ENCODE assay signal across 13 cellular contexts in genomic region chr19:54100560-54100959, GRCh38. TPM values are rescaled to one million over a fixed set of nuclear protein-coding genes. Genes with fewer than 3 reads are reported as not detected.
DNase-seq lines count a peak whose midpoint lies in the region; ATAC-seq, FAIRE-seq and TF ChIP-seq lines count a peak whose summit lies in the region.
"Had no signal": no experiment of that assay in that cellular context is flagged by ENCODE, and none has a peak within 500 bp of the region (broad histone marks: within the 10 kb centered on the region; RNA-seq: fewer than 3 reads in every experiment).

A gene with protein sequence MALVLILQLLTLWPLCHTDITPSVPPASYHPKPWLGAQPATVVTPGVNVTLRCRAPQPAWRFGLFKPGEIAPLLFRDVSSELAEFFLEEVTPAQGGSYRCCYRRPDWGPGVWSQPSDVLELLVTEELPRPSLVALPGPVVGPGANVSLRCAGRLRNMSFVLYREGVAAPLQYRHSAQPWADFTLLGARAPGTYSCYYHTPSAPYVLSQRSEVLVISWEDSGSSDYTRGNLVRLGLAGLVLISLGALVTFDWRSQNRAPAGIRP (minus strand): TSS chr19:54100803. CDS start chr19:54100792, 11 bp downstream.

- peaks cover 23% of the 10 kb centered on the region for H3K36me3 Mint-ChIP-seq in activated T-cell treated with anti-CD3 and anti-CD28 coated beads, Interleukin-2, amount 50 U/mL, for 24 hours (ENCODE audit: low read depth)
- H3K36me3 Mint-ChIP-seq in activated T-cell treated with anti-CD3 and anti-CD28 coated beads, Interleukin-2, amount 50 U/mL, for 4 hours (ENCODE audit: insufficient read depth) = no peaks in the 10 kb centered on the region
- peaks cover 6% of the 10 kb centered on the region for H3K36me3 Mint-ChIP-seq in activated CD4-positive, alpha-beta memory T cell treated with anti-CD3 and anti-CD28 coated beads for 36 hours

- 32 to 53% (median 41%) methylated on average over 5 of the region's 5 CpGs for WGBS in spleen, 5 donors
- 52 to 68% (median 62%) methylated on average over 5 of the region's 5 CpGs for WGBS in small intestine, 3 donors

- POLR2A ChIA-PET in activated CD4-positive, alpha-beta memory T cell treated with anti-CD3 and anti-CD28 coated beads for 36 hours (lab: Charles Lee) = no interaction called here

- FAIRE-seq in small intestine (lab: Jason Lieb, UNC) = no peak
- FAIRE-seq: H1, TTC549 had no signal

- H3K27me3 ChIP-seq in spleen (replicated peaks in 1 of 7) (peaks cover 0 to 9% (median 4%) of the 10 kb centered on the region in 7 donors), small intestine (ENCODE audit: control insufficient read depth in 2 of 2, insufficient read depth in 2 of 2, low read length in 2 of 2) (peaks cover 0 to 3% of the 10 kb centered on the region in 2 donors)

- H3K27ac ChIP-seq in spleen = peak within 1 kb of the TSS in 7 of 8 donors; percentile 53 to 89 (median 77)
- no peak within 1 kb of the TSS for H3K27ac ChIP-seq in small intestine (ENCODE audit: low read depth in 1 of 2, low read length in 1 of 2)

- peak within 1 kb of the TSS; percentile 42 for H3K27ac Mint-ChIP-seq in activated T-cell treated with anti-CD3 and anti-CD28 coated beads, Interleukin-2, amount 50 U/mL, for 24 hours
- no peak within 1 kb of the TSS for H3K27ac Mint-ChIP-seq in activated CD4-positive, alpha-beta memory T cell treated with anti-CD3 and anti-CD28 coated beads for 36 hours

- no peak for ATAC-seq in activated T-cell treated with anti-CD3 and anti-CD28 coated beads, Interleukin-2, amount 50 U/mL, for 4 hours
- ATAC-seq: body of pancreas had no signal

- H3K27me3 Mint-ChIP-seq in activated T-cell treated with anti-CD3 and anti-CD28 coated beads, Interleukin-2, amount 50 U/mL, for 24 hours = no peaks in the 10 kb centered on the region
- H3K27me3 Mint-ChIP-seq in activated T-cell treated with anti-CD3 and anti-CD28 coated beads, Interleukin-2, amount 50 U/mL, for 4 hours (ENCODE audit: low read depth) = peaks cover 4% of the 10 kb centered on the region
- peaks cover 2% of the 10 kb centered on the region for H3K27me3 Mint-ChIP-seq in activated CD4-positive, alpha-beta memory T cell treated with anti-CD3 and anti-CD28 coated beads for 36 hours

- H3K9me3 ChIP-seq in spleen (no peaks in the 10 kb centered on the region), small intestine (ENCODE audit: control insufficient read depth, low read depth) (no peaks in the 10 kb centered on the region)
- H3K9me3 ChIP-seq: body of pancreas had no signal

- DNase-seq in activated T-cell treated with anti-CD3 and anti-CD28 coated beads, Interleukin-2, amount 50 U/mL, for 24 hours = no peak
- DNase-seq in activated T-cell treated with anti-CD3 and anti-CD28 coated beads, Interleukin-2, amount 50 U/mL, for 4 hours = no peak
- DNase-seq in SIG-M5 (lab: John Stamatoyannopoulos, UW) (peak; percentile 74), fibroblast of pulmonary artery (ENCODE audit: low read depth) (peak; percentile 18), spleen (peak; percentile 82), small intestine (no peak)
- no peak for DNase-seq in activated CD4-positive, alpha-beta memory T cell treated with anti-CD3 and anti-CD28 coated beads for 36 hours
- DNase-seq in stimulated activated naive CD4-positive, alpha-beta T cell treated with Interleukin-2 at 50 U/mL for 16 hours (lab: John Stamatoyannopoulos, UW) = no peak
- DNase-seq: NCI-H510A treated with DMSO at 0.1 percent for 48 hours had no signal

- H3K36me3 ChIP-seq in spleen (peaks cover 0 to 14% (median 2%) of the 10 kb centered on the region in 6 donors), small intestine (ENCODE audit: control insufficient read depth in 2 of 2, insufficient read depth in 2 of 2, low read length in 2 of 2) (no peaks in the 10 kb centered on the region)

- H3K4me3 Mint-ChIP-seq in activated T-cell treated with anti-CD3 and anti-CD28 coated beads, Interleukin-2, amount 50 U/mL, for 24 hours = peak within 1 kb of the TSS; percentile 99
- H3K4me3 Mint-ChIP-seq in activated T-cell treated with anti-CD3 and anti-CD28 coated beads, Interleukin-2, amount 50 U/mL, for 4 hours = no peak within 1 kb of the TSS
- H3K4me3 Mint-ChIP-seq in activated CD4-positive, alpha-beta memory T cell treated with anti-CD3 and anti-CD28 coated beads for 36 hours = no peak within 1 kb of the TSS

- H3K4me3 ChIP-seq in fibroblast of pulmonary artery (replicated peaks; ENCODE audit: low read depth, low read length) = no peak within 1 kb of the TSS
- peak within 1 kb of the TSS in 4 of 8 donors; percentile 4 to 52 (median 26) for H3K4me3 ChIP-seq in spleen
- H3K4me3 ChIP-seq in small intestine (ENCODE audit: low read depth in 1 of 2, low read length in 2 of 2) = no peak within 1 kb of the TSS

- peaks cover 11 to 94% (median 36%) of the 10 kb centered on the region in 6 donors for H3K4me1 ChIP-seq in spleen
- no peaks in the 10 kb centered on the region for H3K4me1 ChIP-seq in small intestine (ENCODE audit: control insufficient read depth in 2 of 2, insufficient read depth in 1 of 2, low read depth in 1 of 2, low read length in 1 of 2)

- no peak for TF ChIP-seq POLR2A in spleen (IDR thresholded peaks at IDR 0.05)

- H3K4me1 Mint-ChIP-seq in activated T-cell treated with anti-CD3 and anti-CD28 coated beads, Interleukin-2, amount 50 U/mL, for 24 hours (ENCODE audit: low read depth) = peaks cover 33% of the 10 kb centered on the region
- peaks cover 21% of the 10 kb centered on the region for H3K4me1 Mint-ChIP-seq in activated T-cell treated with anti-CD3 and anti-CD28 coated beads, Interleukin-2, amount 50 U/mL, for 4 hours (ENCODE audit: low read depth)
- peaks cover 15% of the 10 kb centered on the region for H3K4me1 Mint-ChIP-seq in activated CD4-positive, alpha-beta memory T cell treated with anti-CD3 and anti-CD28 coated beads for 36 hours (ENCODE audit: low read depth)

- H3K9me3 Mint-ChIP-seq in activated T-cell treated with anti-CD3 and anti-CD28 coated beads, Interleukin-2, amount 50 U/mL, for 24 hours = no peaks in the 10 kb centered on the region
- H3K9me3 Mint-ChIP-seq in activated T-cell treated with anti-CD3 and anti-CD28 coated beads, Interleukin-2, amount 50 U/mL, for 4 hours = no peaks in the 10 kb centered on the region
- H3K9me3 Mint-ChIP-seq in activated CD4-positive, alpha-beta memory T cell treated with anti-CD3 and anti-CD28 coated beads for 36 hours = no peaks in the 10 kb centered on the region

- CTCF ChIA-PET in activated CD4-positive, alpha-beta memory T cell treated with anti-CD3 and anti-CD28 coated beads for 36 hours (lab: Charles Lee) = interaction anchor here (0.6 kb wide), 1 partner anchor 14 kb away, joined by 3 read pairs; no protein-coding TSS in a partner anchor

- TF ChIP-seq CTCF in fibroblast of pulmonary artery (IDR thresholded peaks at IDR 0.05; ENCODE audit: low read length, missing control alignments) = no peak
- TF ChIP-seq CTCF in spleen (IDR thresholded peaks at IDR 0.05 in 8 of 11, conservative IDR thresholded peaks at IDR 0.05 in 3 of 11) = no peak

- intact Hi-C loops in spleen (cut with DNase I; ENCODE audit: low total_unique reads) = no loop called here
- intact Hi-C loops in activated CD4-positive, alpha-beta memory T cell treated with anti-CD3 and anti-CD28 coated beads for 36 hours (cut with micrococcal nuclease) = no loop called here

RNA-seq across cellular contexts. Expression of the gene that starts here (rescaled TPM):
- under 1 TPM in 1 of 3 donors, not detected in 2; 0.11 TPM for total RNA-seq in activated T-cell treated with anti-CD3 and anti-CD28 coated beads, Interleukin-2, amount 50 U/mL, for 4 hours
- total RNA-seq in spleen = 10 to 100 TPM in 6 of 7 donors, 1 to 10 TPM in 1; 9.1 to 49.5 (median 18.3) TPM
- polyA plus RNA-seq in spleen (10 to 100 TPM in 2 of 3 donors, 1 to 10 TPM in 1; 2.4 to 18.2 (median 12.9) TPM), small intestine (under 1 TPM; 0.54 to 0.89 (median 0.81) TPM)
- total RNA-seq in activated CD4-positive, alpha-beta memory T cell treated with anti-CD3 and anti-CD28 coated beads for 36 hours = under 1 TPM; 0.29 to 0.59 TPM
- total RNA-seq: glomerular endothelial cell had no signal

Comparison
In these comparisons a context has a peak if more than half of its experiments do, and no peak if none do; other contexts are left out.
1. RNA of the gene that starts here (total RNA-seq): 9.1 to 49.5 TPM in spleen; 0.29 to 0.59 TPM in activated CD4-positive, alpha-beta memory T cell treated with anti-CD3 and anti-CD28 coated beads for 36 hours and 0.11 TPM in activated T-cell treated with anti-CD3 and anti-CD28 coated beads, Interleukin-2, amount 50 U/mL, for 4 hours; every median in the first group is over 4 times any median in the second.
2. DNase-seq: peak in SIG-M5 (single experiment), fibroblast of pulmonary artery (single experiment) and spleen (single experiment); none in activated T-cell treated with anti-CD3 and anti-CD28 coated beads, Interleukin-2, amount 50 U/mL, for 24 hours (single experiment), activated T-cell treated with anti-CD3 and anti-CD28 coated beads, Interleukin-2, amount 50 U/mL, for 4 hours (single experiment), activated CD4-positive, alpha-beta memory T cell treated with anti-CD3 and anti-CD28 coated beads for 36 hours (single experiment), small intestine (single experiment) and stimulated activated naive CD4-positive, alpha-beta T cell treated with Interleukin-2 at 50 U/mL for 16 hours (single experiment).
3. H3K27ac ChIP-seq: peak in spleen (7 of 8); none in small intestine (0 of 2).